ENCODE assay signal across 2 cellular contexts in the genomic region with DNA sequence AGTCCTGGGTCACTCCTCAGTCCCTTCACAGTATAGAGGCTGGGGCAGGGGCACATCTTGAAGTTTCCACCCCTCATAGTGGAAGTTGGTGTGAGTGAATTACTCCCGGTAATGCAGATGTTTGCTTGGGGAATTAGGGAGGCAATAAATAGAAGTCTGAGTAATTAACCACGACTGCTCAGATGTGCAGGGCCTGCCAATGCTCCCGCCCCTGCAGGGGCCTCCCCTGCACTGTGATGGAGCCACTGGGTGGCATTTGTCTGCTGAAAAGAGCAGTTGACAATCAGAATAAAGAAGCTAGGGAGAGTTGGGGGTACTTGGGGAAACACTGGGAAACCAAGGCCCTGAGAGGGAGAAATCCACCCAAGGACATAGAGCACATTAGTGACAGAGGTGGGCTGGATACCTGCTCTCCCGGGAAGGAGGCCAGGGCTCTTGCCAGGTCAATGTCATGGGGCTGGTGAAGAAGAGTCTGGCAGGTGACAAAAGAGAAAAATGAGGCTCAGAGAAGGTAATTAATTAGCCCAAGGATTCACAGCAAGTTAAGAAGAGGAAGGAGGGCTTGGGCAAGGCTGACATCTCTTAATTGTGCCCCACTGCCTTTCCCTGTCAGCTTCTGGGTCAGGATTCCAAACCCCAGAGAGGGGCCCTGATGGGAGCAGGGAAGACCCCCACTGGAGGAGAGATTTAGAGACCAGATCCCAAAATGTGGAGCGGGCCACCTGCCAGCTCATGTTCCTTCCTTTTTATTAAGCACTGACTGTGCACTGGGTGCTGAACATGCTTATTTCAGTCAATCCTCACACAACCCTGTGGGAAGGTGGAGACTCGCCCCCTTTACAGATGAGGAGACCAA.
TF ChIP-seq lines count a peak whose summit lies in the region.

No MANE protein-coding gene starts in this region.

TF ChIP-seq in SK-N-SH treated with all-trans-retinoic acid at 6 μM for 48 hours, 23 proteins besides CTCF, POLR2A, EP300 and RAD21:
- no peak for TF ChIP-seq CSRNP3 (CRISPR knock-in tag; IDR thresholded peaks at IDR 0.05)
- no peak for TF ChIP-seq ZNF565 (CRISPR knock-in tag; conservative IDR thresholded peaks at IDR 0.05; ENCODE audit: low read depth)
- no peak for TF ChIP-seq GLIS3 (CRISPR knock-in tag; IDR thresholded peaks at IDR 0.05)

TF ChIP-seq in WTC11, 78 proteins besides CTCF, POLR2A, EP300 and RAD21:
- TF ChIP-seq, protein P1, sequence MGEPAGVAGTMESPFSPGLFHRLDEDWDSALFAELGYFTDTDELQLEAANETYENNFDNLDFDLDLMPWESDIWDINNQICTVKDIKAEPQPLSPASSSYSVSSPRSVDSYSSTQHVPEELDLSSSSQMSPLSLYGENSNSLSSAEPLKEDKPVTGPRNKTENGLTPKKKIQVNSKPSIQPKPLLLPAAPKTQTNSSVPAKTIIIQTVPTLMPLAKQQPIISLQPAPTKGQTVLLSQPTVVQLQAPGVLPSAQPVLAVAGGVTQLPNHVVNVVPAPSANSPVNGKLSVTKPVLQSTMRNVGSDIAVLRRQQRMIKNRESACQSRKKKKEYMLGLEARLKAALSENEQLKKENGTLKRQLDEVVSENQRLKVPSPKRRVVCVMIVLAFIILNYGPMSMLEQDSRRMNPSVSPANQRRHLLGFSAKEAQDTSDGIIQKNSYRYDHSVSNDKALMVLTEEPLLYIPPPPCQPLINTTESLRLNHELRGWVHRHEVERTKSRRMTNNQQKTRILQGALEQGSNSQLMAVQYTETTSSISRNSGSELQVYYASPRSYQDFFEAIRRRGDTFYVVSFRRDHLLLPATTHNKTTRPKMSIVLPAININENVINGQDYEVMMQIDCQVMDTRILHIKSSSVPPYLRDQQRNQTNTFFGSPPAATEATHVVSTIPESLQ (CRISPR knock-in tag; IDR thresholded peaks at IDR 0.05), result no peak
- TF ChIP-seq ZNF512 (CRISPR knock-in tag; IDR thresholded peaks at IDR 0.05; ENCODE audit: borderline replicate concordance), result no peak
TF ChIP-seq in WTC11: peak in this region for 0.
